In genomic region chr2:85435986-85436835, GRCh38 we compare ENCODE assay signal across 9 cellular contexts. TPM values are rescaled to one million over a fixed set of nuclear protein-coding genes. Genes with fewer than 3 reads are reported as not detected.
DNase-seq lines count a peak whose midpoint lies in the region; ATAC-seq and TF ChIP-seq lines count a peak whose summit lies in the region.
"Had no signal": no experiment of that assay in that cellular context is flagged by ENCODE, and none has a peak within 500 bp of the region (broad histone marks: within the 10 kb centered on the region; RNA-seq: fewer than 3 reads in every experiment).

No MANE protein-coding gene starts in this region.

- DNase-seq in A673 (ENCODE audit: low spot score): no peak
- DNase-seq in HL-60 (ENCODE audit: low read depth in 1 of 2, low spot score in 1 of 2): no peak
- no peak for DNase-seq in breast epithelium (ENCODE audit: low spot score in 2 of 2)
- no peak for DNase-seq in neural crest cell (ENCODE audit: low read depth, low spot score)
- DNase-seq in middle frontal gyrus (ENCODE audit: extremely low spot score, low spot score): no peak
- no peak for DNase-seq in NCI-H226
- DNase-seq: NCI-H774 had no signal

- no peaks in the 10 kb centered on the region for H3K9me3 Mint-ChIP-seq in neural crest cell

- intact Hi-C loops in A673 (cut with micrococcal nuclease; ENCODE audit: unreplicated experiment) (no loop called here), breast epithelium (cut with DNase I; ENCODE audit: low total_unique reads) (loop anchor here (5.0 kb wide), 2 partner anchors 101 to 109 kb away; partner anchors contain the start of genes MAT2A and TGOLN2)

- no peaks in the 10 kb centered on the region for H3K27me3 ChIP-seq in A673 (replicated peaks; ENCODE audit: insufficient read depth, low read depth, low read length, poor library complexity)
- no peaks in the 10 kb centered on the region for H3K27me3 ChIP-seq in HL-60 (ENCODE audit: insufficient read depth, poor library complexity, severe bottlenecking)
- no peaks in the 10 kb centered on the region for H3K27me3 ChIP-seq in breast epithelium

- H3K4me1 Mint-ChIP-seq in neural crest cell: peaks cover 30% of the 10 kb centered on the region

- no peaks in the 10 kb centered on the region for H3K27me3 Mint-ChIP-seq in neural crest cell (ENCODE audit: low read depth)

- H3K4me3 ChIP-seq in A673 (ENCODE audit: low read depth, low read length, poor library complexity, severe bottlenecking) (no peak overlapping the region), HL-60 (replicated peaks; ENCODE audit: insufficient read depth, low read length) (no peak overlapping the region), breast epithelium (no peak overlapping the region)

- TF ChIP-seq CTCF in A673 (conservative IDR thresholded peaks at IDR 0.05; ENCODE audit: low read depth, low read length) (0 out of 2 replicates have a peak, but pooled peaks have one; percentile 19), HL-60 (IDR thresholded peaks at IDR 0.05; ENCODE audit: insufficient read depth, low read length) (no peak), breast epithelium (IDR thresholded peaks at IDR 0.05) (no peak), neural crest cell (conservative IDR thresholded peaks at IDR 0.05) (peak; percentile 20)

- peak overlapping the region; percentile 86 for H3K4me3 Mint-ChIP-seq in neural crest cell

- H3K36me3 ChIP-seq in A673 (ENCODE audit: insufficient read depth, low read length, poor library complexity, severe bottlenecking) (no peaks in the 10 kb centered on the region), breast epithelium (no peaks in the 10 kb centered on the region)

- ATAC-seq in GM19035 (IDR thresholded peaks at IDR 0.05; ENCODE audit: unreplicated experiment) (no peak), HG02610 (IDR thresholded peaks at IDR 0.05; ENCODE audit: unreplicated experiment) (no peak)

- H3K9me3 ChIP-seq in A673 (ENCODE audit: low read depth, low read length, poor library complexity, severe bottlenecking) (no peaks in the 10 kb centered on the region), breast epithelium (no peaks in the 10 kb centered on the region)

- CTCF ChIA-PET in A673 (lab: Charles Lee): no interaction called here

- H3K27ac ChIP-seq in A673 (ENCODE audit: low read depth, low read length, poor library complexity, severe bottlenecking) (peak overlapping the region; percentile 86), HL-60 (replicated peaks) (peak overlapping the region; percentile 82), breast epithelium (peak overlapping the region; percentile 96 to 97)

- TF ChIP-seq POLR2A in breast epithelium (IDR thresholded peaks at IDR 0.05): no peak

- H3K4me1 ChIP-seq in A673 (ENCODE audit: insufficient read depth, low read length, poor library complexity, severe bottlenecking) (peaks cover 24% of the 10 kb centered on the region), breast epithelium (peaks cover 18 to 23% of the 10 kb centered on the region in 2 donors)

- BruUV-seq in A673 (replicated peaks; lab: Mats Ljungman, UMichigan): no TSS peak

- POLR2A ChIA-PET in A673 (lab: Charles Lee; ENCODE audit: low non-redundant PET): no interaction called here

- peak overlapping the region; percentile 27 for H3K27ac Mint-ChIP-seq in neural crest cell (ENCODE audit: unreplicated experiment)

- no peaks in the 10 kb centered on the region for H3K36me3 Mint-ChIP-seq in neural crest cell (ENCODE audit: low read depth)

RNA-seq across cellular contexts. Expression of gene SH2D6, which starts 17.7 kb away (rescaled TPM):
- total RNA-seq in A673 (2021) (0.52 and 1.1 TPM in 2 replicates), breast epithelium (not detected), neural crest cell (0.34 and 1.2 TPM in 2 replicates)

RNA-seq across cellular contexts. Expression of gene CAPG, which starts 26.0 kb away (rescaled TPM):
- total RNA-seq in A673 (2021) (152 and 156 TPM in 2 replicates), breast epithelium (100 to 1,000 TPM; 102 to 254 (median 109) TPM), neural crest cell (24.3 and 32.6 TPM in 2 replicates)

Comparison
In these comparisons a context has a peak if more than half of its experiments do, and no peak if none do; other contexts are left out.
1. CTCF ChIP-seq: peak in A673 (single experiment) and neural crest cell (single experiment); none in HL-60 (single experiment) and breast epithelium (0 of 3).
2. Peak in every context shown above with its lines, with median percentiles within 50 percentile points of each other: H3K27ac ChIP-seq.